ENCODE assay signal across 10 cellular contexts in the genomic region with DNA sequence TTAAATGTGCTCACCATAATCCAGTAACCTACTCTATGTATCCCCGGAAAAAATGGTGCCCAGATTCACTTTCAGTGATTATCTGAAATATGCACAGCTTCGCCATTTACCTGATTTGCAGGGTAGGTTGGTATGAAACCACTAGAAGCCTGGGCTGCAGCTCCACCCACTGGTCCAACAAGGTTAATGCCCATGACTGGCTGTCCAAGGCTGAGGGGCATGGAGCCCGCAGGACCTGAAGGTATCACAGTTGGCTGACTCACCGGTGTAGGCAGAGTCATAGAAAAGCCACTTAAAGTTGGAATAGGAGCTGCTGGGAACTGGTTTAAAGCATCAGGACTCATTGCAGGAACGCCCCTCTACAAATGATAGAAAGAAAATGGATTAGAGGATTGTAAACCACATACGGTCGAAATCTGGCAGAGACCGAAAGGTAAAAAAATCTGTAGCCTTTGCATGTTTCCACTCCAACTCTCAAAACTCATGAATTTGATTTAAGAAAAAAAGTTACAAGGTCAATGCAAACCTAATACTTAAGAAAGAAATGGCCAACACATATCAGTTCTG. TPM values are rescaled to one million over a fixed set of nuclear protein-coding genes. Genes with fewer than 3 reads are reported as not detected.
A peak's percentile ranks its signal among the peaks of the same experiment; 100 is the strongest.
DNase-seq lines count a peak whose midpoint lies in the region; ATAC-seq, FAIRE-seq and TF ChIP-seq lines count a peak whose summit lies in the region.
"Had no signal": no experiment of that assay in that cellular context is flagged by ENCODE, and none has a peak within 500 bp of the region (broad histone marks: within the 10 kb centered on the region; RNA-seq: fewer than 3 reads in every experiment).

No MANE protein-coding gene starts in this region.

- ATAC-seq in HG02973 (IDR thresholded peaks at IDR 0.05; ENCODE audit: unreplicated experiment), result no peak

- intact Hi-C loops in Caco-2 (cut with micrococcal nuclease; ENCODE audit: unreplicated experiment), result loop anchor here (1.0 kb wide), 1 partner anchor 43 kb away; no protein-coding TSS in a partner anchor
- intact Hi-C loops in stomach (cut with DNase I; ENCODE audit: low total_unique reads), result no loop called here

- H3K9me3 ChIP-seq in Caco-2 (no peaks in the 10 kb centered on the region), stomach (peaks cover 0 to 6% (median 2%) of the 10 kb centered on the region in 4 donors)
- H3K9me3 ChIP-seq: neutrophil had no signal

- TF ChIP-seq CTCF in Caco-2 (IDR thresholded peaks at IDR 0.05; ENCODE audit: insufficient read depth in 1 of 2, low read depth in 1 of 2, low read length in 1 of 2, severe bottlenecking in 1 of 2, unreplicated experiment in 1 of 2) (peak; percentile 40 to 72), stomach (IDR thresholded peaks at IDR 0.05) (peak in 1 of 7 experiments; percentile 28)

- H3K4me3 ChIP-seq in Caco-2 (ENCODE audit: low read depth, low read length) (no peak overlapping the region), stomach (no peak overlapping the region)
- H3K4me3 ChIP-seq: SK-N-MC had no signal

- H3K36me3 Mint-ChIP-seq in Caco-2 (ENCODE audit: insufficient read depth, unreplicated experiment), result peaks cover 64% of the 10 kb centered on the region

- no peaks in the 10 kb centered on the region for H3K4me1 Mint-ChIP-seq in Caco-2 (ENCODE audit: low read depth, unreplicated experiment)

- CTCF ChIA-PET in Caco-2 (lab: Charles Lee) (interaction anchor here (0.5 to 2.2 kb wide), 3 partner anchors 23 to 79 kb away, joined by 4 to 25 read pairs (median 4); no protein-coding TSS in a partner anchor), HEK293T (lab: Yijun Ruan, JAX) (interaction anchor here (0.6 to 1.6 kb wide), 6 partner anchors 11 to 295 kb away, joined by 3 to 6 read pairs (median 4); no protein-coding TSS in a partner anchor)

- no peak for TF ChIP-seq EP300 in stomach (IDR thresholded peaks at IDR 0.05)

- no peaks in the 10 kb centered on the region for H3K27me3 Mint-ChIP-seq in Caco-2 (ENCODE audit: insufficient read depth, unreplicated experiment)

- FAIRE-seq in RCC 7860 (lab: Jason Lieb, UNC), result no peak

- no TSS peak for BruUV-seq in Caco-2 (replicated peaks; lab: Mats Ljungman, UMichigan)

- no peak overlapping the region for H3K27ac ChIP-seq in stomach
- H3K27ac ChIP-seq: neutrophil, SK-N-MC had no signal

- no peak overlapping the region for H3K27ac Mint-ChIP-seq in Caco-2 (ENCODE audit: unreplicated experiment)

- H3K4me3 Mint-ChIP-seq in Caco-2 (ENCODE audit: unreplicated experiment), result no peak overlapping the region

- TF ChIP-seq POLR2A in stomach (IDR thresholded peaks at IDR 0.05), result no peak

- H3K4me1 ChIP-seq in Caco-2 (no peaks in the 10 kb centered on the region), stomach (no peaks in the 10 kb centered on the region)

- H3K36me3 ChIP-seq in Caco-2 (ENCODE audit: control insufficient read depth, insufficient read depth, low read length) (no peaks in the 10 kb centered on the region), stomach (peaks cover 24 to 94% (median 91%) of the 10 kb centered on the region in 4 donors)

- POLR2A ChIA-PET in Caco-2 (lab: Charles Lee), result no interaction called here
- POLR2A ChIA-PET in HEK293T (lab: Yijun Ruan, JAX), result no interaction called here

- H3K9me3 Mint-ChIP-seq in Caco-2 (ENCODE audit: unreplicated experiment), result no peaks in the 10 kb centered on the region

- no peaks in the 10 kb centered on the region for H3K27me3 ChIP-seq in Caco-2 (replicated peaks; ENCODE audit: control insufficient read depth, insufficient read depth, low read length)
- no peaks in the 10 kb centered on the region for H3K27me3 ChIP-seq in stomach
- H3K27me3 ChIP-seq: neutrophil had no signal

- WGBS in stomach, 5 donors, result 88 to 95% (median 91%) methylated on average over 8 of the region's 8 CpGs

- DNase-seq in Caco-2, result peak; percentile 71 to 72
- peak; percentile 49 for DNase-seq in HEK293T (ENCODE audit: extremely low spot score)
- peak; percentile 83 for DNase-seq in RCC 7860 (ENCODE audit: low spot score)
- peak; percentile 4 for DNase-seq in brain pericyte (ENCODE audit: low read depth, low spot score)
- DNase-seq in kidney glomerular epithelial cell (lab: John Stamatoyannopoulos, UW), result peak; percentile 17
- peak; percentile 48 for DNase-seq in stomach
- DNase-seq in NCI-H1048 (lab: John Stamatoyannopoulos, UW), result no peak

TF ChIP-seq in HEK293T, 16 proteins besides CTCF, POLR2A, EP300 and RAD21:
- TF ChIP-seq ELF4 (IDR thresholded peaks at IDR 0.05) (no peak), ZNF384 (IDR thresholded peaks at IDR 0.05) (no peak), SUZ12 (IDR thresholded peaks at IDR 0.05) (no peak), TARDBP (IDR thresholded peaks at IDR 0.05) (no peak), ARNT (IDR thresholded peaks at IDR 0.05) (no peak), LEF1 (IDR thresholded peaks at IDR 0.05; ENCODE audit: borderline replicate concordance) (no peak), L3MBTL2 (conservative IDR thresholded peaks at IDR 0.05) (no peak), SP1 (IDR thresholded peaks at IDR 0.05) (no peak), FOXA1 (IDR thresholded peaks at IDR 0.05) (no peak), HDGF (IDR thresholded peaks at IDR 0.05; ENCODE audit: borderline replicate concordance) (no peak), FOXM1 (IDR thresholded peaks at IDR 0.05; ENCODE audit: borderline replicate concordance) (no peak)
- TF ChIP-seq, protein P1, sequence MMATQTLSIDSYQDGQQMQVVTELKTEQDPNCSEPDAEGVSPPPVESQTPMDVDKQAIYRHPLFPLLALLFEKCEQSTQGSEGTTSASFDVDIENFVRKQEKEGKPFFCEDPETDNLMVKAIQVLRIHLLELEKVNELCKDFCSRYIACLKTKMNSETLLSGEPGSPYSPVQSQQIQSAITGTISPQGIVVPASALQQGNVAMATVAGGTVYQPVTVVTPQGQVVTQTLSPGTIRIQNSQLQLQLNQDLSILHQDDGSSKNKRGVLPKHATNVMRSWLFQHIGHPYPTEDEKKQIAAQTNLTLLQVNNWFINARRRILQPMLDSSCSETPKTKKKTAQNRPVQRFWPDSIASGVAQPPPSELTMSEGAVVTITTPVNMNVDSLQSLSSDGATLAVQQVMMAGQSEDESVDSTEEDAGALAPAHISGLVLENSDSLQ (IDR thresholded peaks at IDR 0.05), result no peak

RNA-seq across cellular contexts. Expression of gene SYNRG, which starts 38.6 kb away (rescaled TPM):
- total RNA-seq in Caco-2 (2022) (36.6 and 40.5 TPM in 2 replicates), stomach (10 to 100 TPM; 26.3 to 92.4 (median 39.1) TPM)
- polyA plus RNA-seq in stomach, result 1 to 10 TPM; 3.7 to 6.1 (median 5.0) TPM
